In genomic region chr5:41335596-41335995, GRCh38 we compare ENCODE assay signal across 18 cellular contexts.
"Had no signal": no experiment of that assay in that cellular context is flagged by ENCODE, and none has a peak within 500 bp of the region (broad histone marks: within the 10 kb centered on the region; RNA-seq: fewer than 3 reads in every experiment).

No MANE protein-coding gene starts in this region.

- H3K9me3 ChIP-seq: colonic mucosa, esophagus squamous epithelium, pancreas, prostate gland, sigmoid colon, stomach, thoracic aorta, transverse colon had no signal

- FAIRE-seq: frontal cortex, kidney, pancreas had no signal

- H3K4me3 ChIP-seq: colonic mucosa, esophagus squamous epithelium, neural progenitor cell, pancreas, prostate gland, sigmoid colon, skin epidermis, stomach, thoracic aorta, transverse colon had no signal

- ATAC-seq: left colon, natural killer cell, pancreas had no signal

- H3K27me3 ChIP-seq: colonic mucosa, esophagus squamous epithelium, neural progenitor cell, pancreas, sigmoid colon, stomach, transverse colon had no signal

- DNase-seq: colonic mucosa; dermis blood vessel endothelial cell; esophagus squamous epithelium; kidney; left colon; mammary epithelial cell; natural killer cell; pancreas; sigmoid colon; stimulated activated CD4-positive, alpha-beta T cell treated with anti-CD3 and anti-CD28 coated beads, Interleukin-2, amount 100 ng/mL, for 24 hours; stimulated activated naive CD4-positive, alpha-beta T cell; stomach; transverse colon had no signal

- H3K4me1 ChIP-seq: colonic mucosa, esophagus squamous epithelium, pancreas, prostate gland had no signal

- H3K36me3 ChIP-seq: colonic mucosa, esophagus squamous epithelium, neural progenitor cell, pancreas, prostate gland, sigmoid colon, stomach, thoracic aorta, transverse colon had no signal

- H3K27ac ChIP-seq: colonic mucosa, esophagus squamous epithelium, neural progenitor cell, pancreas, prostate gland, skin epidermis, stomach, thoracic aorta had no signal
